8 cellular contexts compared by ENCODE assay signal in the genomic region with DNA sequence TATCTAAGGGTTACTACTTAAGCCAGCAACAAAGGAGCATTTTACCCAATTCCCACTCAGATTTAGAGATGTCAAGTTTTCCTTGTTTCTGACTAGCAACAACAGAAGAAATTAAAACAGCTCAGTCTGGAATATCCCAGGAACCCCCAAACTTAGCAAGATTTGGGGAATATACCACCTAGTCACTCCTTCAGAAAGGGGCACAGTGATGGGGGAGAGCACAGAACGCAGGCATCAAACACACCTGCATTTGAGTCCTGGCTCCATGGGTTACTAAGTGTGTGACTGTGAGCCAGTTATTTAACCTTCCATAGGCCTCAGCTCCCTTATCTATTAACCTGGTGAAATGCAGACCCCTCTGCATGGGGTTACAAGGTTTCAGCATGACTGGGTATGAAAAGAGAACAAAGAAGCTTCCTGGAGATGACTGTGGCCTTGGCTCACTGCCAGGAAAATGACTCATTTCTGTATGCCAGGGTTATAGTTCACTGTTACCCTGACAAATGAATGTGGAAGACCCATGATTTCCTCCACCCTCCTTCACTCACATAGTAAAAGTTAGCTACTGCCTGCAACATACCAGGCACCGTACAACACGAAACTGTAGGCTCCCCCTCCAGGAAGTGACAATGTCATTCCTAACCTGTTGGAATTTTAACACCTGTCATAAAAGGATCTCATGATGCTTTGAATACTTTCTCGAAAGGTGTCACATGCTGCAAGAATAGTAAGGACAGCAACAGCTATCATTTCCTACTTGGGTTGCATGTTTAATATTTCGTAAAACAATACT.
DNase-seq lines count a peak whose midpoint lies in the region; TF ChIP-seq lines count a peak whose summit lies in the region.

No MANE protein-coding gene starts in this region.

- no peaks in the 10 kb centered on the region for H3K9me3 Mint-ChIP-seq in immature natural killer cell

- peak overlapping the region in 4 of 6 donors; percentile 7 to 47 (median 28) for H3K27ac Mint-ChIP-seq in immature natural killer cell

- no peaks in the 10 kb centered on the region for H3K36me3 ChIP-seq in HEK293 (ENCODE audit: control insufficient read depth in 2 of 2, insufficient read depth in 1 of 2, low read length in 2 of 2)

- POLR2A ChIA-PET in HEK293 (lab: Yijun Ruan, JAX), result interaction anchor here (0.7 to 1.3 kb wide), 7 partner anchors 13 to 133 kb away, joined by 3 to 5 read pairs (median 4); no protein-coding TSS in a partner anchor

- CTCF ChIA-PET in HEK293 (lab: Yijun Ruan, JAX), result interaction anchor here (0.6 to 6.4 kb wide), 5 partner anchors 14 to 66 kb away, joined by 3 to 48 read pairs (median 3); no protein-coding TSS in a partner anchor

- peaks cover 11 to 22% of the 10 kb centered on the region in 2 donors for H3K4me1 Mint-ChIP-seq in immature natural killer cell

- peak overlapping the region; percentile 58 for H3K27ac ChIP-seq in HEK293 (ENCODE audit: extremely low read depth, low read depth, low read length)

- H3K27me3 Mint-ChIP-seq in immature natural killer cell (ENCODE audit: low read depth in 3 of 3), result no peaks in the 10 kb centered on the region

- in situ Hi-C loops in SK-MEL-5 (cut with HindIII; ENCODE audit: low pct_unique_long_range_greater_than_20kb, low sequenced_read_pairs), result no loop called here

- no peaks in the 10 kb centered on the region for H3K9me3 ChIP-seq in HEK293 (ENCODE audit: control insufficient read depth, insufficient read depth, low read depth, low read length)

- H3K4me3 Mint-ChIP-seq in immature natural killer cell, result peak overlapping the region in 1 of 5 donors; percentile 64

- H3K4me3 ChIP-seq in GM12864 (ENCODE audit: low read depth, low read length), result no peak overlapping the region
- no peak overlapping the region for H3K4me3 ChIP-seq in HEK293 (ENCODE audit: low read depth, low read length)

- DNase-seq in GM12864 (ENCODE audit: low read depth) (peak; percentile 91), LoVo (ENCODE audit: low spot score) (peak; percentile 94), SK-MEL-5 (ENCODE audit: low read depth, low spot score) (peak; percentile 56), immature natural killer cell (peak; percentile 34 to 71 (median 53))
- peak; percentile 15 to 40 (median 34) for DNase-seq in activated naive CD4-positive, alpha-beta T cell (lab: John Stamatoyannopoulos, UW)
- peak; percentile 90 to 94 for DNase-seq in stimulated activated CD4-positive, alpha-beta T cell treated with anti-CD3 and anti-CD28 coated beads, Interleukin-2, amount 100 ng/mL, for 48 hours
- no peak for DNase-seq in effector CD8-positive, alpha-beta T cell (lab: John Stamatoyannopoulos, UW)

- no peaks in the 10 kb centered on the region for H3K36me3 Mint-ChIP-seq in immature natural killer cell

- 0 out of 2 replicates have a peak, but pooled peaks cover 6% of the 10 kb centered on the region for H3K4me1 ChIP-seq in HEK293 (ENCODE audit: control insufficient read depth, insufficient read depth, low read length)

- TF ChIP-seq CTCF in GM12864 (IDR thresholded peaks at IDR 0.05; ENCODE audit: low read depth, low read length, missing control alignments) (no peak), HEK293 (tag by site-specific recombination; IDR thresholded peaks at IDR 0.05) (no peak)

TF ChIP-seq in HEK293, 187 proteins besides CTCF, POLR2A, EP300 and RAD21 (continues in another document):
- TF ChIP-seq, protein P1, sequence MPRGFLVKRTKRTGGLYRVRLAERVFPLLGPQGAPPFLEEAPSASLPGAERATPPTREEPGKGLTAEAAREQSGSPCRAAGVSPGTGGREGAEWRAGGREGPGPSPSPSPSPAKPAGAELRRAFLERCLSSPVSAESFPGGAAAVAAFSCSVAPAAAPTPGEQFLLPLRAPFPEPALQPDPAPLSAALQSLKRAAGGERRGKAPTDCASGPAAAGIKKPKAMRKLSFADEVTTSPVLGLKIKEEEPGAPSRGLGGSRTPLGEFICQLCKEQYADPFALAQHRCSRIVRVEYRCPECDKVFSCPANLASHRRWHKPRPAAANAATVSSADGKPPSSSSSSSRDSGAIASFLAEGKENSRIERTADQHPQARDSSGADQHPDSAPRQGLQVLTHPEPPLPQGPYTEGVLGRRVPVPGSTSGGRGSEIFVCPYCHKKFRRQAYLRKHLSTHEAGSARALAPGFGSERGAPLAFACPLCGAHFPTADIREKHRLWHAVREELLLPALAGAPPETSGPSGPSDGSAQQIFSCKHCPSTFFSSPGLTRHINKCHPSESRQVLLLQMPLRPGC (tag by site-specific recombination; IDR thresholded peaks at IDR 0.05), result 0 out of 2 replicates have a peak, but pooled peaks have one; percentile 60
- TF ChIP-seq KLF7 (tag by site-specific recombination; IDR thresholded peaks at IDR 0.05; ENCODE audit: borderline replicate concordance) (no peak), ZEB2 (tag by site-specific recombination; IDR thresholded peaks at IDR 0.05) (peak; percentile 75), ZNF140 (tag by site-specific recombination; IDR thresholded peaks at IDR 0.05) (no peak), ZNF433 (tag by site-specific recombination; IDR thresholded peaks at IDR 0.05; ENCODE audit: low read depth) (no peak), ZSCAN23 (tag by site-specific recombination; IDR thresholded peaks at IDR 0.05) (no peak), ZNF777 (tag by site-specific recombination; IDR thresholded peaks at IDR 0.05; ENCODE audit: borderline replicate concordance) (no peak), KLF1 (tag by site-specific recombination; IDR thresholded peaks at IDR 0.05) (no peak), ZNF10 (tag by site-specific recombination; IDR thresholded peaks at IDR 0.05) (no peak), ZNF157 (tag by site-specific recombination; IDR thresholded peaks at IDR 0.05) (no peak), OSR2 (tag by site-specific recombination; IDR thresholded peaks at IDR 0.05) (peak; percentile 63; the same call in 1 of the 2 replicates), ZNF621 (tag by site-specific recombination; IDR thresholded peaks at IDR 0.05) (no peak), GLI4 (tag by site-specific recombination; IDR thresholded peaks at IDR 0.05) (no peak), ZNF596 (tag by site-specific recombination; IDR thresholded peaks at IDR 0.05) (no peak), ZNF335 (tag by site-specific recombination; conservative IDR thresholded peaks at IDR 0.05) (0 out of 2 replicates have a peak, but pooled peaks have one; percentile 10), ZNF658 (tag by site-specific recombination; IDR thresholded peaks at IDR 0.05) (no peak), ZNF623 (tag by site-specific recombination; IDR thresholded peaks at IDR 0.05) (no peak), ZNF670 (tag by site-specific recombination; IDR thresholded peaks at IDR 0.05; ENCODE audit: low read depth) (no peak), ZNF37A (tag by site-specific recombination; IDR thresholded peaks at IDR 0.05) (peak; percentile 74; the same call in 1 of the 2 replicates), ZNF791 (tag by site-specific recombination; IDR thresholded peaks at IDR 0.05) (no peak), ZNF521 (tag by site-specific recombination; IDR thresholded peaks at IDR 0.05) (no peak), ZBTB7A (tag by site-specific recombination; IDR thresholded peaks at IDR 0.05; ENCODE audit: low read depth) (no peak), ZNF423 (tag by site-specific recombination; IDR thresholded peaks at IDR 0.05) (no peak), ZNF2 (tag by site-specific recombination; IDR thresholded peaks at IDR 0.05) (no peak), ZNF138 (tag by site-specific recombination; IDR thresholded peaks at IDR 0.05; ENCODE audit: borderline replicate concordance) (no peak), ZNF155 (tag by site-specific recombination; IDR thresholded peaks at IDR 0.05) (no peak)
- TF ChIP-seq, protein P2, sequence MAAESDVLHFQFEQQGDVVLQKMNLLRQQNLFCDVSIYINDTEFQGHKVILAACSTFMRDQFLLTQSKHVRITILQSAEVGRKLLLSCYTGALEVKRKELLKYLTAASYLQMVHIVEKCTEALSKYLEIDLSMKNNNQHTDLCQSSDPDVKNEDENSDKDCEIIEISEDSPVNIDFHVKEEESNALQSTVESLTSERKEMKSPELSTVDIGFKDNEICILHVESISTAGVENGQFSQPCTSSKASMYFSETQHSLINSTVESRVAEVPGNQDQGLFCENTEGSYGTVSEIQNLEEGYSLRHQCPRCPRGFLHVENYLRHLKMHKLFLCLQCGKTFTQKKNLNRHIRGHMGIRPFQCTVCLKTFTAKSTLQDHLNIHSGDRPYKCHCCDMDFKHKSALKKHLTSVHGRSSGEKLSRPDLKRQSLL (tag by site-specific recombination; IDR thresholded peaks at IDR 0.05), result no peak
- TF ChIP-seq, protein P3, sequence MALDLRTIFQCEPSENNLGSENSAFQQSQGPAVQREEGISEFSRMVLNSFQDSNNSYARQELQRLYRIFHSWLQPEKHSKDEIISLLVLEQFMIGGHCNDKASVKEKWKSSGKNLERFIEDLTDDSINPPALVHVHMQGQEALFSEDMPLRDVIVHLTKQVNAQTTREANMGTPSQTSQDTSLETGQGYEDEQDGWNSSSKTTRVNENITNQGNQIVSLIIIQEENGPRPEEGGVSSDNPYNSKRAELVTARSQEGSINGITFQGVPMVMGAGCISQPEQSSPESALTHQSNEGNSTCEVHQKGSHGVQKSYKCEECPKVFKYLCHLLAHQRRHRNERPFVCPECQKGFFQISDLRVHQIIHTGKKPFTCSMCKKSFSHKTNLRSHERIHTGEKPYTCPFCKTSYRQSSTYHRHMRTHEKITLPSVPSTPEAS (tag by site-specific recombination; IDR thresholded peaks at IDR 0.05), result no peak
- TF ChIP-seq, protein P4, sequence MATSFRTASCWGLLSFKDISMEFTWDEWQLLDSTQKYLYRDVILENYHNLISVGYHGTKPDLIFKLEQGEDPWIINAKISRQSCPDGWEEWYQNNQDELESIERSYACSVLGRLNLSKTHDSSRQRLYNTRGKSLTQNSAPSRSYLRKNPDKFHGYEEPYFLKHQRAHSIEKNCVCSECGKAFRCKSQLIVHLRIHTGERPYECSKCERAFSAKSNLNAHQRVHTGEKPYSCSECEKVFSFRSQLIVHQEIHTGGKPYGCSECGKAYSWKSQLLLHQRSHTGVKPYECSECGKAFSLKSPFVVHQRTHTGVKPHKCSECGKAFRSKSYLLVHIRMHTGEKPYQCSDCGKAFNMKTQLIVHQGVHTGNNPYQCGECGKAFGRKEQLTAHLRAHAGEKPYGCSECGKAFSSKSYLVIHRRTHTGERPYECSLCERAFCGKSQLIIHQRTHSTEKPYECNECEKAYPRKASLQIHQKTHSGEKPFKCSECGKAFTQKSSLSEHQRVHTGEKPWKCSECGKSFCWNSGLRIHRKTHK (tag by site-specific recombination; IDR thresholded peaks at IDR 0.05), result no peak
